Comparison of ENCODE assay signal across 8 cellular contexts in the genomic region with DNA sequence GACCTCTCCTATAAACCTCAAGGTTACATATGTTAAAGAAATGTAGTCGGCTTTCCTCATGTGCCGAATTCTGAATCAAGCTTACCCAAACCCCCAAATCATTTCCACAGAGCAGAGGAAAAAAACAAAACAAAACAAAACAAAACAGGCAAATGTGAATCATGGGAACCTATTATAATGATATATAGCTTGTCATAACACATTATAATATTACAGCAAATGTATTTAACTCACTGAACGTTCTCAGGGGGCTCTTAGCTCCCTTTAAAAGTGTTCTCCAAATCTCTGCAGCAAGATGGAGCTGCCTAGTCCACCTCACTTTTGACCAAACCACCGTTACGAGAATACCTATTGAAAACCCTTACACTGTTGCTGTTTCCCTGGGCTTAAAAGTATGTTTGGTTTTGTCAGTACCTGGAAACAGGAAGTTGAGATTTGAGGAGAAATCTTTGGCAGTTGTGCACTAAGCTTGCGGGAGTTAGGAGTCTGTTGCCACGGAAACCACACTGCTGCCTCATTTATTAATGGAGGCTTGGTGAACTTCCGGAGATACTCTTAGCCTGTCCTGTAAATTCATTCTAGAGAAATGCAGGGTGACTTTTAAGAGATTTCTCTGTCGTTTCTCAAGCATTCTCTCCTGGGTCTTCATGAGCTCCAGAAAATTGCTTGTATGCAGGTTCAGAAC.
A peak's percentile ranks its signal among the peaks of the same experiment; 100 is the strongest.
DNase-seq lines count a peak whose midpoint lies in the region; ATAC-seq and TF ChIP-seq lines count a peak whose summit lies in the region.

No MANE protein-coding gene starts in this region.

- ATAC-seq in Right ventricle myocardium superior (ENCODE audit: poor library complexity) = no peak
- ATAC-seq in Panc1 = no peak
- ATAC-seq in HG03175 (IDR thresholded peaks at IDR 0.05; ENCODE audit: unreplicated experiment) = no peak

- no peaks in the 10 kb centered on the region for H3K27me3 ChIP-seq in cardiac muscle cell
- H3K27me3 ChIP-seq in Panc1 (ENCODE audit: control insufficient read depth, insufficient read depth, low read length) = no peaks in the 10 kb centered on the region
- H3K27me3 ChIP-seq in skeletal muscle satellite cell (ENCODE audit: control insufficient read depth, insufficient read depth, low read length) = no peaks in the 10 kb centered on the region

- H3K4me3 ChIP-seq in cardiac muscle cell (no peak overlapping the region), Panc1 (ENCODE audit: low read depth in 2 of 2, low read length in 2 of 2) (peak overlapping the region in 1 of 2 experiments; percentile 7; a peak in 2 of 4 replicates), fibroblast of mammary gland (ENCODE audit: control insufficient read depth, low read depth, low read length) (no peak overlapping the region), skeletal muscle satellite cell (ENCODE audit: low read length) (no peak overlapping the region)

- H3K27ac ChIP-seq in cardiac muscle cell (peak overlapping the region; percentile 91), Panc1 (ENCODE audit: low read length) (peak overlapping the region; percentile 75)

- TF ChIP-seq CTCF in cardiac muscle cell (IDR thresholded peaks at IDR 0.05; ENCODE audit: low read depth, low read length) = no peak
- TF ChIP-seq CTCF in Panc1 (IDR thresholded peaks at IDR 0.05) = no peak
- TF ChIP-seq CTCF in fibroblast of mammary gland (conservative IDR thresholded peaks at IDR 0.05; ENCODE audit: control insufficient read depth, insufficient read depth, low read depth, low read length) = no peak

- in situ Hi-C loops in Panc1 (cut with HindIII; ENCODE audit: low pct_unique_long_range_greater_than_20kb, low sequenced_read_pairs) = no loop called here

- peak overlapping the region; percentile 44 for H3K9ac ChIP-seq in skeletal muscle satellite cell (ENCODE audit: low read depth, low read length)

- POLR2A ChIA-PET in Panc1 (lab: Charles Lee) = interaction anchor here (0.6 to 0.7 kb wide), 3 partner anchors 289 to 1516 kb away, joined by 3 to 4 read pairs (median 4); no protein-coding TSS in a partner anchor

- H3K9me3 ChIP-seq in cardiac muscle cell (ENCODE audit: low read depth) = no peaks in the 10 kb centered on the region
- H3K9me3 ChIP-seq in Panc1 (ENCODE audit: control insufficient read depth, insufficient read depth, low read depth, low read length) = no peaks in the 10 kb centered on the region
- H3K9me3 ChIP-seq in skeletal muscle satellite cell (replicated peaks; ENCODE audit: low read length) = no peaks in the 10 kb centered on the region

- peak overlapping the region; percentile 53 for H3K4me2 ChIP-seq in skeletal muscle satellite cell (ENCODE audit: low read length)

- H3K36me3 ChIP-seq in cardiac muscle cell = no peaks in the 10 kb centered on the region
- no peaks in the 10 kb centered on the region for H3K36me3 ChIP-seq in Panc1 (ENCODE audit: control insufficient read depth, insufficient read depth, low read length)
- H3K36me3 ChIP-seq in skeletal muscle satellite cell (ENCODE audit: insufficient read depth, low read length) = no peaks in the 10 kb centered on the region

- DNase-seq in cardiac muscle cell (ENCODE audit: low read depth in 1 of 2, low spot score in 1 of 2) (peak in 1 of 2 donors; percentile 78), Right ventricle myocardium superior (no peak), Panc1 (ENCODE audit: low read depth, low spot score) (no peak), fibroblast of mammary gland (ENCODE audit: low read depth) (peak; percentile 72), middle frontal gyrus (ENCODE audit: extremely low spot score, low spot score) (no peak)
- DNase-seq in stimulated activated CD4-positive, alpha-beta T cell treated with anti-CD3 and anti-CD28 coated beads, Interleukin-12 subunit alpha, Interleukin-12 subunit beta, amount 100 ng/mL, for 4 hours = no peak

- CTCF ChIA-PET in Panc1 (lab: Charles Lee) = interaction anchor here (0.6 kb wide), 1 partner anchor 122 kb away, joined by 3 read pairs; no protein-coding TSS in a partner anchor

- H3K4me1 ChIP-seq in cardiac muscle cell (ENCODE audit: low read depth) (peaks cover 68% of the 10 kb centered on the region), Panc1 (ENCODE audit: control insufficient read depth, insufficient read depth, low read length) (peaks cover 55% of the 10 kb centered on the region), skeletal muscle satellite cell (ENCODE audit: control insufficient read depth, insufficient read depth, low read length) (peaks cover 85% of the 10 kb centered on the region)

- BruUV-seq in Panc1 (replicated peaks; lab: Mats Ljungman, UMichigan) = no TSS peak

- intact Hi-C loops in Right ventricle myocardium superior (cut with DNase I) = no loop called here
- intact Hi-C loops in Panc1 (cut with micrococcal nuclease; ENCODE audit: unreplicated experiment) = no loop called here
